Comparison of ENCODE assay signal across 9 cellular contexts in the genomic region with DNA sequence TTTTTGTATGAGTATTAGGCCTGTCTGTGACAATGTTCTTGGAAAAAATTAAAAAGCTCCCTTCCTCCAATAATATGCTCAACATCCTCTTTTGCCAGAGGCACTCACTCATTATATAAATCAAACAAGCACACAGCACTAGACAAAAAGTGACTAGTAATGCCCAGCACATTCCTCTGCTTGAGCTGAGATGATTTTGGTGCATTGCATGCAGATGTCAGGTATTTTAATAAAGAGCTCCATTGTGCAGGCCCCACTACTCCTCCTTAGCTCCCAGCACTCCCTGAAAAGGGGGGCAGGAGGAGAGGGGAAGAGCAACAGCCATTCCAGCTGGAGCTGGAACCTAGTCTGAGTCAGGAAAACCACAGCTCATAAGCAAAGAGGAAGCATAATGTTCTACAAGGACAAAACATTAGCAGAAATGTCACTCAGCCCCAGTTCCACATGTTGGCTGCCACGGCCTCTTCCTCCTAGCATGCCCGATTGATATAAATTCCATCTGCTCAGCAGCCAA.
DNase-seq lines count a peak whose midpoint lies in the region; ATAC-seq, FAIRE-seq and TF ChIP-seq lines count a peak whose summit lies in the region.
"Had no signal": no experiment of that assay in that cellular context is flagged by ENCODE, and none has a peak within 500 bp of the region (broad histone marks: within the 10 kb centered on the region; RNA-seq: fewer than 3 reads in every experiment).

No MANE protein-coding gene starts in this region.

- peaks cover 20% of the 10 kb centered on the region for H3K4me1 ChIP-seq in keratinocyte (ENCODE audit: control insufficient read depth, extremely low read depth, insufficient read depth, low read length)
- peaks cover 3 to 40% (median 31%) of the 10 kb centered on the region in 5 donors for H3K4me1 ChIP-seq in subcutaneous abdominal adipose tissue (ENCODE audit: control insufficient read depth in 5 of 5, insufficient read depth in 5 of 5, low read length in 5 of 5)

- no peak for TF ChIP-seq CTCF in astrocyte of the cerebellum (IDR thresholded peaks at IDR 0.05; ENCODE audit: low read depth, low read length, missing control alignments)
- TF ChIP-seq CTCF in keratinocyte (optimal IDR thresholded peaks at IDR 0.05 in 1 of 3, IDR thresholded peaks at IDR 0.05 in 1 of 3, conservative IDR thresholded peaks at IDR 0.05 in 1 of 3; ENCODE audit: extremely low read depth in 1 of 3, insufficient read depth in 2 of 3, low read length in 3 of 3), result no peak

- DNase-seq in KBM-7, result peak; percentile 74
- DNase-seq in astrocyte of the cerebellum (ENCODE audit: low read depth), result peak; percentile 79
- DNase-seq in keratinocyte (ENCODE audit: low read depth, low spot score), result peak; percentile 58
- DNase-seq in NCI-H82 treated with DMSO at 0.1 percent for 48 hours (lab: John Stamatoyannopoulos, UW; ENCODE audit: unreplicated experiment), result no peak
- no peak for DNase-seq in GM19239 (ENCODE audit: insufficient read length, low spot score)
- DNase-seq: stimulated activated CD4-positive, alpha-beta T cell treated with anti-CD3 and anti-CD28 coated beads, Interleukin-2, amount 100 ng/mL, for 24 hours had no signal

- H3K9me1 ChIP-seq in keratinocyte (ENCODE audit: control insufficient read depth, extremely low read depth, insufficient read depth, low read length), result no peaks in the 10 kb centered on the region

- H2AFZ ChIP-seq in keratinocyte (ENCODE audit: control insufficient read depth, low read length), result peak overlapping the region; percentile 77

- H3K27ac ChIP-seq in keratinocyte (ENCODE audit: control insufficient read depth, insufficient read depth, low read length) (peak overlapping the region; percentile 74), subcutaneous abdominal adipose tissue (ENCODE audit: low read depth, low read length) (peak overlapping the region; percentile 55)

- dilution Hi-C loops in keratinocyte (cut with MboI; ENCODE audit: extremely low pct_ligation_motif_present, low sequenced_read_pairs), result no loop called here

- H3K9ac ChIP-seq in keratinocyte (ENCODE audit: control insufficient read depth, extremely low read depth, insufficient read depth, low read length) (peak overlapping the region; percentile 33), subcutaneous abdominal adipose tissue (ENCODE audit: low read length in 5 of 5) (no peak overlapping the region)

- H3K79me2 ChIP-seq in keratinocyte (ENCODE audit: control insufficient read depth, insufficient read depth, low read length), result no peaks in the 10 kb centered on the region

- peak overlapping the region; percentile 36 for H3K4me2 ChIP-seq in keratinocyte (ENCODE audit: control insufficient read depth, extremely low read depth, insufficient read depth, low read depth, low read length)

- H3K4me3 ChIP-seq in astrocyte of the cerebellum (ENCODE audit: low read depth, low read length) (no peak overlapping the region), keratinocyte (ENCODE audit: control insufficient read depth in 2 of 3, extremely low read depth in 1 of 3, insufficient read depth in 2 of 3, low read depth in 1 of 3, low read length in 3 of 3) (no peak overlapping the region), subcutaneous abdominal adipose tissue (ENCODE audit: low read depth in 1 of 5, low read length in 5 of 5) (peak overlapping the region in 1 of 5 donors; percentile 42)

- no peak for ATAC-seq in GM21360 (IDR thresholded peaks at IDR 0.05; ENCODE audit: unreplicated experiment)
- no peak for ATAC-seq in HG03571 (IDR thresholded peaks at IDR 0.05; ENCODE audit: unreplicated experiment)

- no peaks in the 10 kb centered on the region for H4K20me1 ChIP-seq in keratinocyte (ENCODE audit: control insufficient read depth, extremely low read depth, insufficient read depth, low read length)

- FAIRE-seq in keratinocyte (lab: Jason Lieb, UNC) (peak; percentile 96), GM19239 (lab: Jason Lieb, UNC) (no peak)

- H3K36me3 ChIP-seq in keratinocyte (ENCODE audit: control insufficient read depth in 2 of 2, extremely low read depth in 1 of 2, insufficient read depth in 2 of 2, low read length in 2 of 2), result no peaks in the 10 kb centered on the region
- H3K36me3 ChIP-seq in subcutaneous abdominal adipose tissue (ENCODE audit: control insufficient read depth in 5 of 5, insufficient read depth in 5 of 5, low read length in 5 of 5), result no peaks in the 10 kb centered on the region

- in situ Hi-C loops in KBM-7 (cut with MboI; ENCODE audit: low pct_unique_long_range_greater_than_20kb, low sequenced_read_pairs), result no loop called here
- in situ Hi-C loops in astrocyte of the cerebellum (cut with HindIII; ENCODE audit: low sequenced_read_pairs), result no loop called here

- no peaks in the 10 kb centered on the region for H3K27me3 ChIP-seq in keratinocyte (ENCODE audit: control insufficient read depth, extremely low read depth, insufficient read depth, low read length)
- no peaks in the 10 kb centered on the region for H3K27me3 ChIP-seq in subcutaneous abdominal adipose tissue (ENCODE audit: control insufficient read depth in 5 of 5, insufficient read depth in 4 of 5, low read length in 5 of 5)

- H3K9me3 ChIP-seq in keratinocyte (ENCODE audit: control insufficient read depth, low read depth, low read length), result no peaks in the 10 kb centered on the region
- peaks cover 0 to 4% (median 0%) of the 10 kb centered on the region in 5 donors for H3K9me3 ChIP-seq in subcutaneous abdominal adipose tissue (ENCODE audit: control insufficient read depth in 5 of 5, low read length in 5 of 5)

Comparison
In these comparisons a context has a peak if more than half of its experiments do, and no peak if none do; other contexts are left out.
1. DNase-seq: peak in KBM-7 (single experiment), astrocyte of the cerebellum (single experiment) and keratinocyte (single experiment); none in NCI-H82 treated with DMSO at 0.1 percent for 48 hours (single experiment) and GM19239 (single experiment).